ENCODE assay signal across 22 cellular contexts in genomic region chr17:63853260-63853659, GRCh38. TPM values are rescaled to one million over a fixed set of nuclear protein-coding genes. Genes with fewer than 3 reads are reported as not detected.
"Had no signal": no experiment of that assay in that cellular context is flagged by ENCODE, and none has a peak within 500 bp of the region (broad histone marks: within the 10 kb centered on the region; RNA-seq: fewer than 3 reads in every experiment).

No MANE protein-coding gene starts in this region.

- H3K9me2 ChIP-seq: SK-N-SH had no signal

- FAIRE-seq: HTR-8/SVneo had no signal

- DNase-seq: Kasumi-1, KG1, NCI-H1092 treated with DMSO at 0.1 percent for 48 hours, NCI-H1436, NCI-H187 treated with DMSO at 0.1 percent for 48 hours, NCI-H2029 treated with DMSO at 0.1 percent for 48 hours, NCI-H345, NCI-H446 treated with DMSO at 0.1 percent for 48 hours, NCI-H510A treated with DMSO at 0.1 percent for 48 hours, NCI-H526, PC-3, SHP77, SK-N-SH, SW 1271, T-cell had no signal

- H3K9ac ChIP-seq: SK-N-SH had no signal

- H3K27ac ChIP-seq: HL-60, RWPE1 had no signal

- H3K4me2 ChIP-seq: SK-N-SH had no signal

- ATAC-seq: Panc1, PC-3, T-cell had no signal

- H3K9me3 ChIP-seq: SK-N-SH had no signal

RNA-seq across cellular contexts. Expression of gene CSH2, which starts 20.2 kb away (rescaled TPM):
- total RNA-seq: M059J, OCI-LY7, PC-3, SK-MEL-5, T-cell had no signal
- polyA plus RNA-seq: SK-N-SH had no signal

RNA-seq across cellular contexts. Expression of gene GH2, which starts 28.5 kb away (rescaled TPM):
- total RNA-seq: M059J, OCI-LY7, PC-3, SK-MEL-5, T-cell had no signal
- polyA plus RNA-seq: SK-N-SH had no signal
